ENCODE assay signal across 18 cellular contexts in the genomic region with DNA sequence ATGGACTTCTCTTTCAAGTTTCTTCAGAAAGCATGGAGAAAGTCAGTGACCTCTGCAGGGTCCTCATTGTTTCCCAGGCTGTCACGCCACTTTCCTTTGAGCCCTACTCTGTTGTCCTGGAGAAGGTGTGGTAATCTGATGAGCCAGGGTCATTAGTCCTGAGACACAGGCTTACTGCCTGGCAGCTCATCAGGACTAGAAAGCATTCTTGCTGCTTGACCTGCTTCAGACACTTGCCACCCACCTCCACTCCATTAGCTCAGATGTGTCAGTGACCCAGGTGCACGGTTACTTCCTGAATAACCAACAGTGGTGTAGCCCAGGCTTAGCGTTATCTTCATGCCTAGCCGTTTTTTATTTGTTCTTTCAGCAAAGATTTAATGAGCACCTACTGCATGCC.
"Had no signal": no experiment of that assay in that cellular context is flagged by ENCODE, and none has a peak within 500 bp of the region (broad histone marks: within the 10 kb centered on the region; RNA-seq: fewer than 3 reads in every experiment).

No MANE protein-coding gene starts in this region.

- H3K9me3 ChIP-seq: ascending aorta, breast epithelium, esophagus squamous epithelium, left ventricle myocardium inferior, ovary, spleen had no signal

- H3K36me3 ChIP-seq: ascending aorta, breast epithelium, esophagus squamous epithelium, left ventricle myocardium inferior, ovary, spleen had no signal

- H3K27me3 ChIP-seq: ascending aorta, breast epithelium, esophagus squamous epithelium, ovary, spleen had no signal

- DNase-seq: activated CD4-positive, alpha-beta T cell treated with anti-CD3 and anti-CD28 coated beads for 1 hour; activated CD4-positive, alpha-beta T cell treated with anti-CD3 and anti-CD28 coated beads, Interleukin-2, amount 50 U/mL, for 4 hours; activated gamma-delta T cell; activated T-cell treated with anti-CD3 and anti-CD28 coated beads, Interleukin-2, amount 50 U/mL, for 72 hours; effector CD8-positive, alpha-beta T cell; esophagus squamous epithelium; left ventricle myocardium inferior; naive thymus-derived CD4-positive, alpha-beta T cell; ovary; retina; spleen; stimulated activated CD4-positive, alpha-beta T cell treated with anti-CD3 and anti-CD28 coated beads, Interleukin-4, amount 100 ng/mL, for 4 hours; stimulated activated naive B cell treated with anti-CD40 and anti-IgM and Interleukin-4, amounts not matched to agents 10 μg/mL and 1 μg/mL and 100 μg/mL, for 72 hours; SW 1271; T-helper 2 cell had no signal

- ATAC-seq: activated T-cell treated with anti-CD3 and anti-CD28 coated beads, Interleukin-2, amount 50 U/mL, for 72 hours; naive thymus-derived CD4-positive, alpha-beta T cell; stimulated activated naive B cell treated with anti-CD40 and anti-IgM and Interleukin-4, amounts not matched to agents 10 μg/mL and 1 μg/mL and 100 μg/mL, for 72 hours had no signal

- H3K4me1 ChIP-seq: breast epithelium had no signal

- H3K27ac ChIP-seq: ascending aorta, breast epithelium, esophagus squamous epithelium, left ventricle myocardium inferior, ovary, spleen, VCaP had no signal

- H3K4me3 ChIP-seq: ascending aorta, breast epithelium, esophagus squamous epithelium, left ventricle myocardium inferior, ovary, spleen had no signal
